14 cellular contexts compared by ENCODE assay signal in the genomic region with DNA sequence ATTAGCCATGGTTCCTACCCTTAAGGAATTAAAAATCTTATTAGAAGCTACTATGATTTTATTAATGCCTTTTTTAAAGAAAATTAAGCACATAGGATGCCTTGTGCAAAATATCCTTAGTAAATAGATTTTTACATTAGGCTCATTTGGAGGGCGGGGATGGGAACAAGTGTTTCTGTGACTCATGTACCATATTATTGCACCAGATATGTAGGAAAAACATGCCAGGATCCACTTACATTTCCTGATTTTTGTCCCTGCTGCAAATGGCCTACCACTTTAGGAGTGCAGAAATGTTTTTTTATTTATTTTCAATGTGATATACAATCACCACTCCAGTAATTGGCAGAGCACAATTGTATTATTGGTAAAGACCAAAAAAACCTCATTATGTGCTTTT.
"Had no signal": no experiment of that assay in that cellular context is flagged by ENCODE, and none has a peak within 500 bp of the region (broad histone marks: within the 10 kb centered on the region; RNA-seq: fewer than 3 reads in every experiment).

No MANE protein-coding gene starts in this region.

- FAIRE-seq: keratinocyte had no signal

- ATAC-seq: esophagus mucosa, left lung had no signal

- H3K27me3 ChIP-seq: left lung, ovary, stomach had no signal

- H3K27ac Mint-ChIP-seq: activated B cell treated with CpG ODN at 0.5 μM for 24 hours; activated T-helper 1 cell treated with anti-CD3 and anti-CD28 coated beads, Interleukin-12 subunit alpha, Interleukin-12 subunit beta, Interleukin-2, Interleukin-4 antibody, amounts not matched to agents 30 ng/mL and 10 ng/mL and 1 ng/mL, durations not matched to agents 14 hours and 24 hours and 36 hours; naive B cell had no signal

- H3K9me3 Mint-ChIP-seq: activated B cell treated with CpG ODN at 0.5 μM for 24 hours; activated T-helper 1 cell treated with anti-CD3 and anti-CD28 coated beads, Interleukin-12 subunit alpha, Interleukin-12 subunit beta, Interleukin-2, Interleukin-4 antibody, amounts not matched to agents 30 ng/mL and 10 ng/mL and 1 ng/mL, durations not matched to agents 14 hours and 24 hours and 36 hours; naive B cell had no signal

- H3K36me3 ChIP-seq: ovary, stomach had no signal

- H3K4me3 Mint-ChIP-seq: activated B cell treated with CpG ODN at 0.5 μM for 24 hours; activated T-helper 1 cell treated with anti-CD3 and anti-CD28 coated beads, Interleukin-12 subunit alpha, Interleukin-12 subunit beta, Interleukin-2, Interleukin-4 antibody, amounts not matched to agents 30 ng/mL and 10 ng/mL and 1 ng/mL, durations not matched to agents 14 hours and 24 hours and 36 hours; naive B cell had no signal

- DNase-seq: activated B cell treated with CpG ODN at 0.5 μM for 24 hours; activated CD4-positive, alpha-beta T cell treated with anti-CD3 and anti-CD28 coated beads for 48 hours; activated naive CD4-positive, alpha-beta T cell; aorta; left lung; naive B cell; ovary; stimulated activated CD4-positive, alpha-beta T cell treated with anti-CD3 and anti-CD28 coated beads, Interleukin-12 subunit alpha, Interleukin-12 subunit beta, amount 100 ng/mL, for 4 hours; stimulated activated CD4-positive, alpha-beta T cell treated with anti-CD3 and anti-CD28 coated beads, Interleukin-2, amount 100 ng/mL, for 24 hours; stomach; T-helper 2 cell had no signal

- H3K4me3 ChIP-seq: left lung, ovary, stomach had no signal

- H3K9me3 ChIP-seq: left lung, ovary, stomach had no signal

- H3K27me3 Mint-ChIP-seq: activated B cell treated with CpG ODN at 0.5 μM for 24 hours, naive B cell had no signal

- H3K4me1 Mint-ChIP-seq: activated B cell treated with CpG ODN at 0.5 μM for 24 hours, naive B cell had no signal
